In genomic region chr5:128395073-128395472, GRCh38 we compare ENCODE assay signal across 22 cellular contexts.
A peak's percentile ranks its signal among the peaks of the same experiment; 100 is the strongest.
DNase-seq lines count a peak whose midpoint lies in the region; ATAC-seq and TF ChIP-seq lines count a peak whose summit lies in the region.
"Had no signal": no experiment of that assay in that cellular context is flagged by ENCODE, and none has a peak within 500 bp of the region (broad histone marks: within the 10 kb centered on the region; RNA-seq: fewer than 3 reads in every experiment).

No MANE protein-coding gene starts in this region.

- H4K20me1 ChIP-seq in SK-N-SH (ENCODE audit: insufficient read depth) (no peaks in the 10 kb centered on the region), neural progenitor cell (ENCODE audit: low read depth) (no peaks in the 10 kb centered on the region)

- H3K9me3 Mint-ChIP-seq in neural progenitor cell, result no peaks in the 10 kb centered on the region
- H3K9me3 Mint-ChIP-seq: GM23338, H9 had no signal

- ATAC-seq in SK-N-SH treated with all-trans-retinoic acid at 6 μM for 48 hours, result peak; percentile 22; the same call in 1 of the 3 replicates
- ATAC-seq in heart right ventricle, result peak in 6 of 8 donors; percentile 71 to 94 (median 76)
- ATAC-seq: GM23338, K562 had no signal

- H3K79me2 ChIP-seq in SK-N-SH (ENCODE audit: insufficient read depth) (no peaks in the 10 kb centered on the region), neural progenitor cell (ENCODE audit: low read depth) (no peaks in the 10 kb centered on the region)

- intact Hi-C loops in heart right ventricle (cut with DNase I), result loop anchor here in 1 of 10 donors (10.0 kb wide), 1 partner anchor 100 kb away; no protein-coding TSS in a partner anchor

- POLR2A ChIA-PET in SK-N-SH (lab: Yijun Ruan, JAX), result no interaction called here

- H3K9ac ChIP-seq in SK-N-SH (no peak overlapping the region), neural progenitor cell (no peak overlapping the region)

- no peaks in the 10 kb centered on the region for H3K27me3 Mint-ChIP-seq in neural progenitor cell (ENCODE audit: insufficient read depth, low read depth)

- no peaks in the 10 kb centered on the region for H3K9me2 ChIP-seq in SK-N-SH

- peaks cover 7% of the 10 kb centered on the region; the same call in 1 of the 2 replicates for H3K27me3 ChIP-seq in SK-N-SH (ENCODE audit: insufficient read depth)
- no peaks in the 10 kb centered on the region for H3K27me3 ChIP-seq in heart right ventricle
- H3K27me3 ChIP-seq in neural progenitor cell, result no peaks in the 10 kb centered on the region
- H3K27me3 ChIP-seq in brain microvascular endothelial cell (replicated peaks), result no peaks in the 10 kb centered on the region
- H3K27me3 ChIP-seq: SJSA1 had no signal

- H2AFZ ChIP-seq in SK-N-SH (ENCODE audit: low read depth) (no peak overlapping the region), neural progenitor cell (replicated peaks) (no peak overlapping the region)
- H2AFZ ChIP-seq: GM23338 had no signal

- in situ Hi-C loops in brain microvascular endothelial cell (cut with HindIII; ENCODE audit: low pct_ligation_motif_present, low sequenced_read_pairs), result no loop called here

- H3K36me3 ChIP-seq in SK-N-SH (replicated peaks in 1 of 2; ENCODE audit: control insufficient read depth in 1 of 2, insufficient read depth in 2 of 2, low read length in 1 of 2) (no peaks in the 10 kb centered on the region), heart right ventricle (no peaks in the 10 kb centered on the region), neural progenitor cell (no peaks in the 10 kb centered on the region), brain microvascular endothelial cell (replicated peaks) (no peaks in the 10 kb centered on the region)
- H3K36me3 ChIP-seq: SJSA1 had no signal

- H3K4me1 ChIP-seq in SK-N-SH (ENCODE audit: control insufficient read depth in 1 of 2, insufficient read depth in 2 of 2, low read depth in 1 of 2, low read length in 1 of 2) (no peaks in the 10 kb centered on the region), heart right ventricle (peaks cover 0 to 5% (median 0%) of the 10 kb centered on the region in 9 donors), neural progenitor cell (no peaks in the 10 kb centered on the region)
- H3K4me1 ChIP-seq: SJSA1 had no signal

- CTCF ChIA-PET in SK-N-SH (lab: Yijun Ruan, JAX), result no interaction called here

- no peaks in the 10 kb centered on the region for H3K4me1 Mint-ChIP-seq in neural progenitor cell
- H3K4me1 Mint-ChIP-seq: GM23338, H9 had no signal

- H3F3A ChIP-seq in SK-N-SH (replicated peaks; ENCODE audit: insufficient read depth) (no peaks in the 10 kb centered on the region), neural progenitor cell (ENCODE audit: low read depth) (no peaks in the 10 kb centered on the region)

- peak overlapping the region; percentile 9 for H3K27ac Mint-ChIP-seq in neural progenitor cell
- H3K27ac Mint-ChIP-seq: GM23338, H9 had no signal

- no peak for DNase-seq in SK-N-SH
- peak; percentile 92 for DNase-seq in amniotic epithelial cell (ENCODE audit: low read depth)
- no peak for DNase-seq in heart right ventricle
- no peak for DNase-seq in neural progenitor cell (ENCODE audit: low spot score)
- no peak for DNase-seq in NCI-H748 treated with DMSO at 0.1 percent for 48 hours (lab: John Stamatoyannopoulos, UW)
- no peak for DNase-seq in brain microvascular endothelial cell
- DNase-seq in GM20000 (ENCODE audit: low spot score), result no peak
- DNase-seq: DMS153, DND-41, H9, Kasumi-1, NCI-H1092 treated with DMSO at 0.1 percent for 48 hours, NCI-H1436 treated with DMSO at 0.1 percent for 48 hours, NCI-H187 treated with DMSO at 0.1 percent for 48 hours, NCI-H2171 treated with DMSO at 0.1 percent for 48 hours, NCI-H524, NCI-H774 had no signal

- H3K4me3 ChIP-seq in SK-N-SH (ENCODE audit: low read depth in 2 of 2, low read length in 1 of 2), result no peak overlapping the region
- no peak overlapping the region for H3K4me3 ChIP-seq in heart right ventricle
- no peak overlapping the region for H3K4me3 ChIP-seq in neural progenitor cell
- H3K4me3 ChIP-seq in brain microvascular endothelial cell (ENCODE audit: low read depth, low read length), result no peak overlapping the region
- H3K4me3 ChIP-seq: GM23338, K562, SJSA1 had no signal

- H3K4me2 ChIP-seq in SK-N-SH, result no peak overlapping the region
- H3K4me2 ChIP-seq in neural progenitor cell, result no peak overlapping the region
- H3K4me2 ChIP-seq: GM23338 had no signal

- 2% methylated on average over 8 of the region's 8 CpGs for WGBS in SK-N-SH (ENCODE audit: low lambda C conversion rate)
- 45 to 62% methylated on average over 8 of the region's 8 CpGs for WGBS in heart right ventricle, 2 donors

- H3K36me3 Mint-ChIP-seq in neural progenitor cell, result peaks cover 20% of the 10 kb centered on the region

- TF ChIP-seq CTCF in SK-N-SH (IDR thresholded peaks at IDR 0.05), result no peak
- TF ChIP-seq CTCF in heart right ventricle (IDR thresholded peaks at IDR 0.05), result no peak
- no peak for TF ChIP-seq CTCF in neural progenitor cell (IDR thresholded peaks at IDR 0.05)
- no peak for TF ChIP-seq CTCF in brain microvascular endothelial cell (IDR thresholded peaks at IDR 0.05; ENCODE audit: low read depth, low read length, missing control alignments)
- TF ChIP-seq CTCF in GM20000 (IDR thresholded peaks at IDR 0.05; ENCODE audit: extremely low read depth, missing control alignments), result no peak

- no peak overlapping the region for H3K4me3 Mint-ChIP-seq in neural progenitor cell
- H3K4me3 Mint-ChIP-seq: GM23338, H9 had no signal

- no peak for TF ChIP-seq EP300 in SK-N-SH (IDR thresholded peaks at IDR 0.05; ENCODE audit: borderline replicate concordance in 1 of 2, low read depth in 1 of 2, low read length in 1 of 2)

- no peak for TF ChIP-seq RAD21 in SK-N-SH (IDR thresholded peaks at IDR 0.05; ENCODE audit: low read length)

- H3K9me3 ChIP-seq in SK-N-SH, result no peaks in the 10 kb centered on the region
- no peaks in the 10 kb centered on the region for H3K9me3 ChIP-seq in heart right ventricle
- no peaks in the 10 kb centered on the region for H3K9me3 ChIP-seq in neural progenitor cell (ENCODE audit: low read depth)
- H3K9me3 ChIP-seq: SJSA1 had no signal

- H3K27ac ChIP-seq in SK-N-SH (ENCODE audit: low read depth in 2 of 2, low read length in 1 of 2) (no peak overlapping the region), heart right ventricle (peak overlapping the region in 3 of 10 donors; percentile 9 to 41 (median 21)), neural progenitor cell (no peak overlapping the region), brain microvascular endothelial cell (no peak overlapping the region)
- H3K27ac ChIP-seq: 22Rv1, SJSA1 had no signal

TF ChIP-seq in SK-N-SH treated with all-trans-retinoic acid at 6 μM for 48 hours, 23 proteins besides CTCF, POLR2A, EP300 and RAD21 (continues in another document):
- TF ChIP-seq ZFP3 (CRISPR knock-in tag; IDR thresholded peaks at IDR 0.05) (no peak), TCF4 (CRISPR knock-in tag; IDR thresholded peaks at IDR 0.05; ENCODE audit: borderline replicate concordance) (no peak), ZC3H10 (CRISPR knock-in tag; IDR thresholded peaks at IDR 0.05) (no peak), GLIS3 (CRISPR knock-in tag; IDR thresholded peaks at IDR 0.05) (no peak)
- TF ChIP-seq, protein P1, sequence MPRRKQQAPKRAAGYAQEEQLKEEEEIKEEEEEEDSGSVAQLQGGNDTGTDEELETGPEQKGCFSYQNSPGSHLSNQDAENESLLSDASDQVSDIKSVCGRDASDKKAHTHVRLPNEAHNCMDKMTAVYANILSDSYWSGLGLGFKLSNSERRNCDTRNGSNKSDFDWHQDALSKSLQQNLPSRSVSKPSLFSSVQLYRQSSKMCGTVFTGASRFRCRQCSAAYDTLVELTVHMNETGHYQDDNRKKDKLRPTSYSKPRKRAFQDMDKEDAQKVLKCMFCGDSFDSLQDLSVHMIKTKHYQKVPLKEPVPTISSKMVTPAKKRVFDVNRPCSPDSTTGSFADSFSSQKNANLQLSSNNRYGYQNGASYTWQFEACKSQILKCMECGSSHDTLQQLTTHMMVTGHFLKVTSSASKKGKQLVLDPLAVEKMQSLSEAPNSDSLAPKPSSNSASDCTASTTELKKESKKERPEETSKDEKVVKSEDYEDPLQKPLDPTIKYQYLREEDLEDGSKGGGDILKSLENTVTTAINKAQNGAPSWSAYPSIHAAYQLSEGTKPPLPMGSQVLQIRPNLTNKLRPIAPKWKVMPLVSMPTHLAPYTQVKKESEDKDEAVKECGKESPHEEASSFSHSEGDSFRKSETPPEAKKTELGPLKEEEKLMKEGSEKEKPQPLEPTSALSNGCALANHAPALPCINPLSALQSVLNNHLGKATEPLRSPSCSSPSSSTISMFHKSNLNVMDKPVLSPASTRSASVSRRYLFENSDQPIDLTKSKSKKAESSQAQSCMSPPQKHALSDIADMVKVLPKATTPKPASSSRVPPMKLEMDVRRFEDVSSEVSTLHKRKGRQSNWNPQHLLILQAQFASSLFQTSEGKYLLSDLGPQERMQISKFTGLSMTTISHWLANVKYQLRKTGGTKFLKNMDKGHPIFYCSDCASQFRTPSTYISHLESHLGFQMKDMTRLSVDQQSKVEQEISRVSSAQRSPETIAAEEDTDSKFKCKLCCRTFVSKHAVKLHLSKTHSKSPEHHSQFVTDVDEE (CRISPR knock-in tag; IDR thresholded peaks at IDR 0.05), result no peak

TF ChIP-seq in SK-N-SH, 30 proteins besides CTCF, POLR2A, EP300 and RAD21 (continues in another document):
- TF ChIP-seq FOSL2 (IDR thresholded peaks at IDR 0.05; ENCODE audit: borderline replicate concordance, low read depth), result no peak
- TF ChIP-seq, protein P2, sequence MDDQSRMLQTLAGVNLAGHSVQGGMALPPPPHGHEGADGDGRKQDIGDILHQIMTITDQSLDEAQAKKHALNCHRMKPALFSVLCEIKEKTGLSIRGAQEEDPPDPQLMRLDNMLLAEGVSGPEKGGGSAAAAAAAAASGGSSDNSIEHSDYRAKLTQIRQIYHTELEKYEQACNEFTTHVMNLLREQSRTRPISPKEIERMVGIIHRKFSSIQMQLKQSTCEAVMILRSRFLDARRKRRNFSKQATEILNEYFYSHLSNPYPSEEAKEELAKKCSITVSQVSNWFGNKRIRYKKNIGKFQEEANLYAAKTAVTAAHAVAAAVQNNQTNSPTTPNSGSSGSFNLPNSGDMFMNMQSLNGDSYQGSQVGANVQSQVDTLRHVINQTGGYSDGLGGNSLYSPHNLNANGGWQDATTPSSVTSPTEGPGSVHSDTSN (IDR thresholded peaks at IDR 0.05), result no peak
- TF ChIP-seq SIN3A (IDR thresholded peaks at IDR 0.05; ENCODE audit: borderline replicate concordance, low read depth, low read length), result no peak
- TF ChIP-seq FOXJ3 (CRISPR knock-in tag; IDR thresholded peaks at IDR 0.05), result no peak
- TF ChIP-seq GABPA (IDR thresholded peaks at IDR 0.05; ENCODE audit: low read depth), result no peak
- TF ChIP-seq, protein P3, sequence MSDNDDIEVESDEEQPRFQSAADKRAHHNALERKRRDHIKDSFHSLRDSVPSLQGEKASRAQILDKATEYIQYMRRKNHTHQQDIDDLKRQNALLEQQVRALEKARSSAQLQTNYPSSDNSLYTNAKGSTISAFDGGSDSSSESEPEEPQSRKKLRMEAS (IDR thresholded peaks at IDR 0.05; ENCODE audit: low read depth), result no peak
- TF ChIP-seq EZH2phosphoT487 (IDR thresholded peaks at IDR 0.05; ENCODE audit: borderline replicate concordance, low read depth), result no peak
- no peak for TF ChIP-seq ELF1 (IDR thresholded peaks at IDR 0.05)
- TF ChIP-seq SMC3 (IDR thresholded peaks at IDR 0.05; ENCODE audit: low read depth, low read length), result no peak
- TF ChIP-seq RCOR1 (IDR thresholded peaks at IDR 0.05; ENCODE audit: low read length), result no peak
